In genomic region chr19:57583104-57583520, GRCh38 we compare ENCODE assay signal across 1 cellular context.
TF ChIP-seq lines count a peak whose summit lies in the region.

No MANE protein-coding gene starts in this region.

TF ChIP-seq in GM23338, 12 proteins besides CTCF, POLR2A, EP300 and RAD21 (continued from another document):
- TF ChIP-seq REST (IDR thresholded peaks at IDR 0.05; ENCODE audit: unreplicated experiment) (no peak), JUNB (IDR thresholded peaks at IDR 0.05; ENCODE audit: unreplicated experiment) (no peak), STAT1 (IDR thresholded peaks at IDR 0.05; ENCODE audit: unreplicated experiment) (no peak), ZNF114 (CRISPR knock-in tag; IDR thresholded peaks at IDR 0.05) (no peak)
